ENCODE assay signal across 21 cellular contexts in the genomic region with DNA sequence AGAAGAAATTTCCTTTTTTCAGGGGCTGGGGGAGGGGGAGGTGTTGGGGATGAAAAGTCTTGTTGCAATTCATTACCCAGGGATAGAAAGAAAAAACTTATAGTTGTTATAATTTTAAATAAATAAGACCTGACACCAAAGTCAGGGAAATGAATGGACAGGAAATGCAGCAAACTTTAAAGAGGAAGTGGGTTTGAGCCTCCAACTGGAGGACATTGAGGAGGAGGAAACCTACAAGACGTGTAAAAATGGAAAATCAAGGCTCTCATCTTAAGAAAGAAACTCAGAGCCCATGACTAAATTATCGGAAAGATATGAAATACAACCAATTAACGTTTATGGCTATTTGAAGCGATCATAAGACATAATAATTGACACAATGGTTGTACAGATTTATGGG.
DNase-seq lines count a peak whose midpoint lies in the region; TF ChIP-seq lines count a peak whose summit lies in the region.
"Had no signal": no experiment of that assay in that cellular context is flagged by ENCODE, and none has a peak within 500 bp of the region (broad histone marks: within the 10 kb centered on the region; RNA-seq: fewer than 3 reads in every experiment).

No MANE protein-coding gene starts in this region.

- no peak overlapping the region for H3K4me3 ChIP-seq in OCI-LY3 (ENCODE audit: low read length)
- H3K4me3 ChIP-seq in neutrophil (ENCODE audit: low read depth in 1 of 2, low read length in 1 of 2) = no peak overlapping the region
- H3K4me3 ChIP-seq: sigmoid colon, suprapubic skin had no signal

- peaks cover 58% of the 10 kb centered on the region for H3K79me2 ChIP-seq in OCI-LY3 (ENCODE audit: low read length)

- H3K27ac ChIP-seq in OCI-LY3 (ENCODE audit: low read length) = no peak overlapping the region
- H3K27ac ChIP-seq in neutrophil = peak overlapping the region; percentile 4
- H3K27ac ChIP-seq: 22Rv1, epithelial cell of prostate, sigmoid colon, suprapubic skin had no signal

- DNase-seq in DMS153 (lab: John Stamatoyannopoulos, UW) (peak; percentile 29), DMS153 treated with DMSO at 0.1 percent for 48 hours (lab: John Stamatoyannopoulos, UW; ENCODE audit: unreplicated experiment) (no peak), KBM-7 (peak; percentile 46), NCI-H510A (lab: John Stamatoyannopoulos, UW) (no peak), NCI-H1417 (lab: John Stamatoyannopoulos, UW) (no peak), GM19238 (ENCODE audit: insufficient read length, low spot score) (no peak)
- DNase-seq: activated CD4-positive, alpha-beta T cell treated with anti-CD3 and anti-CD28 coated beads, Interleukin-2, amount 50 U/mL, for 4 hours; amygdala; CD4-positive, alpha-beta memory T cell; effector CD8-positive, alpha-beta T cell; mesenchymal stem cell; NCI-H2029 treated with DMSO at 0.1 percent for 48 hours; NCI-H226; NCI-H748 treated with DMSO at 0.1 percent for 48 hours; sigmoid colon; stimulated activated naive CD4-positive, alpha-beta T cell had no signal

- H3K27me3 ChIP-seq in OCI-LY3 (ENCODE audit: low read depth, low read length) (no peaks in the 10 kb centered on the region), neutrophil (no peaks in the 10 kb centered on the region)
- H3K27me3 ChIP-seq: sigmoid colon, suprapubic skin had no signal

- H3K9me3 ChIP-seq in OCI-LY3 (ENCODE audit: insufficient read depth, low read length) = no peaks in the 10 kb centered on the region
- no peaks in the 10 kb centered on the region for H3K9me3 ChIP-seq in neutrophil
- H3K9me3 ChIP-seq: sigmoid colon, suprapubic skin had no signal

- peak overlapping the region; percentile 13; the same call in 1 of the 2 replicates for H3K4me2 ChIP-seq in OCI-LY3 (ENCODE audit: low read length)

- H3K9ac ChIP-seq in OCI-LY3 (ENCODE audit: low read length) = no peak overlapping the region

- in situ Hi-C loops in KBM-7 (cut with MboI; ENCODE audit: low pct_unique_long_range_greater_than_20kb, low sequenced_read_pairs) = no loop called here

- peaks cover 11% of the 10 kb centered on the region for H3K36me3 ChIP-seq in OCI-LY3 (replicated peaks; ENCODE audit: low read depth, low read length)
- no peaks in the 10 kb centered on the region for H3K36me3 ChIP-seq in neutrophil
- H3K36me3 ChIP-seq: sigmoid colon, suprapubic skin had no signal

- no peak overlapping the region for H2AFZ ChIP-seq in OCI-LY3 (ENCODE audit: low read depth, low read length)

- H3K4me1 ChIP-seq in OCI-LY3 (ENCODE audit: low read length) (peaks cover 43% of the 10 kb centered on the region), neutrophil (ENCODE audit: control insufficient read depth in 1 of 2, insufficient read depth in 1 of 2, low read depth in 1 of 2, low read length in 1 of 2) (peaks cover 10 to 12% of the 10 kb centered on the region in 2 experiments)
- H3K4me1 ChIP-seq: suprapubic skin had no signal

- peaks cover 6% of the 10 kb centered on the region; the same call in 1 of the 2 replicates for H4K20me1 ChIP-seq in OCI-LY3 (ENCODE audit: insufficient read depth, low read length)

- TF ChIP-seq CTCF in OCI-LY3 (IDR thresholded peaks at IDR 0.05; ENCODE audit: low read depth, low read length) (no peak), neutrophil (IDR thresholded peaks at IDR 0.05) (no peak)

Comparison
In these comparisons a context has a peak if more than half of its experiments do, and no peak if none do; other contexts are left out.
1. DNase-seq: peak in DMS153 (single experiment) and KBM-7 (single experiment); none in DMS153 treated with DMSO at 0.1 percent for 48 hours (single experiment), NCI-H510A (single experiment), NCI-H1417 (0 of 3) and GM19238 (single experiment).